Comparison of ENCODE assay signal across 14 cellular contexts in the genomic region with DNA sequence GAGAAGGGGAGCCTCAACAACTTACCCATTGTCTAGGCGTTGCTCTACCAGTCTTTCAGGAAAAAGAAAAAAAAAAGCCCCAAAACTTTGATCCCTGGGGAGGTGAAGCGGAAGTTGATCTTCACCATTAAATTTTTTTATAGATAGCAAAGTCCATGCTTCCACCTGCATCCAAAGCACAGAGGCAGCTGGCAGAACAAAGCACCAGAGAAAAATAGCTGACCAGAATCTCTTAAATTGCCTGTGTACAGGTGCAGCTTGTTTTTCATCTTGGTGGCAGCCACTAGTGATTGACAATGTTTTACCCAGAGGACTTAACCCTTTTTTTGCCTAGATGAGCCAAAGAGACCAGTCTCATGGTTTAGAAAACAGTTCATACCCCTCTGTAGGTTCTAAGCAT.
DNase-seq lines count a peak whose midpoint lies in the region; ATAC-seq and TF ChIP-seq lines count a peak whose summit lies in the region.
"Had no signal": no experiment of that assay in that cellular context is flagged by ENCODE, and none has a peak within 500 bp of the region (broad histone marks: within the 10 kb centered on the region; RNA-seq: fewer than 3 reads in every experiment).

No MANE protein-coding gene starts in this region.

- no peaks in the 10 kb centered on the region for H3K79me2 ChIP-seq in MM.1S (ENCODE audit: low read length)

- H3K27me3 ChIP-seq in MM.1S (replicated peaks; ENCODE audit: insufficient read depth, low read length), result no peaks in the 10 kb centered on the region
- H3K27me3 ChIP-seq: SJSA1 had no signal

- CTCF ChIA-PET in HEK293T (lab: Yijun Ruan, JAX), result no interaction called here

- H3K9me3 ChIP-seq in MM.1S (replicated peaks; ENCODE audit: insufficient read depth, low read length) (no peaks in the 10 kb centered on the region), mucosa of descending colon (no peaks in the 10 kb centered on the region)
- H3K9me3 ChIP-seq: SJSA1 had no signal

- H3K36me3 ChIP-seq in MM.1S (replicated peaks; ENCODE audit: insufficient read depth, low read length), result no peaks in the 10 kb centered on the region
- H3K36me3 ChIP-seq in mucosa of descending colon (ENCODE audit: low read depth), result no peaks in the 10 kb centered on the region
- H3K36me3 ChIP-seq: SJSA1 had no signal

- H2AFZ ChIP-seq in MM.1S (ENCODE audit: low read length), result no peak overlapping the region

- no peak overlapping the region for H3K4me2 ChIP-seq in MM.1S (ENCODE audit: low read depth, low read length)

- H3K9ac ChIP-seq in MM.1S (ENCODE audit: low read length), result no peak overlapping the region

- H3K9me2 ChIP-seq in MM.1S (replicated peaks; ENCODE audit: insufficient read depth, low read length), result no peaks in the 10 kb centered on the region

- TF ChIP-seq CTCF in MM.1S (IDR thresholded peaks at IDR 0.05; ENCODE audit: low read length) (no peak), mucosa of descending colon (IDR thresholded peaks at IDR 0.05) (no peak)

- H3K4me1 ChIP-seq in MM.1S (ENCODE audit: low read length), result peaks cover 5% of the 10 kb centered on the region; the same call in 1 of the 2 replicates
- H3K4me1 ChIP-seq in mucosa of descending colon (ENCODE audit: low read depth), result peaks cover 42% of the 10 kb centered on the region
- H3K4me1 ChIP-seq: SJSA1 had no signal

- no peaks in the 10 kb centered on the region for H4K20me1 ChIP-seq in MM.1S (ENCODE audit: insufficient read depth, low read length)

- intact Hi-C loops in mucosa of descending colon (cut with DNase I, micrococcal nuclease), result no loop called here

- H3K4me3 ChIP-seq in MM.1S (ENCODE audit: low read length) (no peak overlapping the region), mucosa of descending colon (no peak overlapping the region)
- H3K4me3 ChIP-seq: SJSA1 had no signal

- H3K27ac ChIP-seq in MM.1S (ENCODE audit: low read length), result peak overlapping the region; percentile 8; the same call in 1 of the 2 replicates
- H3K27ac ChIP-seq: SJSA1 had no signal

- POLR2A ChIA-PET in HEK293T (lab: Yijun Ruan, JAX), result no interaction called here

- no peaks in the 10 kb centered on the region for H3F3A ChIP-seq in MM.1S (ENCODE audit: insufficient read depth, low read length)

- peak; percentile 60 for ATAC-seq in mucosa of descending colon
- ATAC-seq: activated CD4-positive, alpha-beta T cell treated with anti-CD3 and anti-CD28 coated beads for 36 hours; left cardiac atrium had no signal

- peak; percentile 86 for DNase-seq in DMS53 (lab: John Stamatoyannopoulos, UW)
- peak; percentile 53 for DNase-seq in MM.1S
- DNase-seq in NCI-H345 (lab: John Stamatoyannopoulos, UW), result peak; percentile 65
- peak in 1 of 3 donors; percentile 65 for DNase-seq in mucosa of descending colon
- no peak for DNase-seq in hippocampal formation (lab: John Stamatoyannopoulos, UW)
- no peak for DNase-seq in HEK293T (ENCODE audit: extremely low spot score)
- no peak for DNase-seq in NK-92 treated with Interleukin-12 subunit alpha and Interleukin-12 subunit beta, amount 100 ng/mL, for 24 hours (lab: John Stamatoyannopoulos, UW)
- DNase-seq: activated CD4-positive, alpha-beta T cell treated with anti-CD3 and anti-CD28 coated beads for 36 hours; activated naive CD4-positive, alpha-beta T cell treated with anti-CD3 and anti-CD28 coated beads for 36 hours; left cardiac atrium; NCI-H1694; stimulated activated CD4-positive, alpha-beta T cell treated with anti-CD3 and anti-CD28 coated beads, Interleukin-4, amount 100 ng/mL, for 4 hours; T1000 had no signal

TF ChIP-seq in HEK293T, 16 proteins besides CTCF, POLR2A, EP300 and RAD21:
- TF ChIP-seq NFRKB (IDR thresholded peaks at IDR 0.05) (no peak), HDGF (IDR thresholded peaks at IDR 0.05; ENCODE audit: borderline replicate concordance) (no peak), ARNT (IDR thresholded peaks at IDR 0.05) (no peak), ELF4 (IDR thresholded peaks at IDR 0.05) (no peak), BHLHE40 (IDR thresholded peaks at IDR 0.05; ENCODE audit: borderline replicate concordance) (no peak), L3MBTL2 (conservative IDR thresholded peaks at IDR 0.05) (no peak), SP1 (IDR thresholded peaks at IDR 0.05) (no peak)

Comparison
In these comparisons a context has a peak if more than half of its experiments do, and no peak if none do; other contexts are left out.
1. DNase-seq: peak in DMS53 (single experiment), MM.1S (single experiment) and NCI-H345 (single experiment); none in hippocampal formation (0 of 2), HEK293T (single experiment) and NK-92 treated with Interleukin-12 subunit alpha and Interleukin-12 subunit beta, amount 100 ng/mL, for 24 hours (single experiment).